8 cellular contexts compared by ENCODE assay signal in the genomic region with DNA sequence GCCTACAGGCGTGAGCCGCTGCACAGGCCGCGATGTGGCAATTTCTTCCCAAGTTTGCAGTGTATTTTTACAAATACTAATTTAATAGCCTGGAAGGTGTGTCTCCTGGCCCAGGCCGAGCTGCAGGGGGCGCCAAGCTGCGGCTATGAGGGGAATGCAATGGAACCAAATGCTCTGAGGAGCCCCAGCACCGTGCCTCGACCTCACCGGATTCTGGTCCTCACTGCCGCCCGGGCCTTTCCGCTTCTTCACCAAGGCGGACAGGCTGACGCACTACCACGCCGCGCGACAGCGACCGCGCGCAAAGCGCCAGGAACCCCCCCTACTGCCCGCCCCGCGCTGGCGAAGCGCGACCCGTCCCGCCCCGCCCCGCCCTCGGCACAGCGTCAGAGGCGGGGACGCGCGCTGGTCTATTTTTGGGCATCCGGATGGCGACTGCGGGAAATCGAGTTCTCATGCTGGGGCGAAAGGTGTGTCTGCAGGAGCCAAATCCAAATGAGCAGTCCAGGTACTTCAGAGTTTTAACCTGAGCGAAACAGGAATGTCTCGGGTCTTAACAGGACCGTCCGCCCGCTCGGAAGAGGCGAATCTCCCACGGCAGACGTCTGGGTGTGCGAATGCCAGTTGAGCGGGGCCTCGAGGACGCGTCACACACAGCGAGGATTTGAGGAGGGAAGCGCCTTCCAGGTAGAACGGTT. TPM values are rescaled to one million over a fixed set of nuclear protein-coding genes. Genes with fewer than 3 reads are reported as not detected.
DNase-seq lines count a peak whose midpoint lies in the region; ATAC-seq and TF ChIP-seq lines count a peak whose summit lies in the region.

No MANE protein-coding gene starts in this region.

- peak in 1 of 2 donors; percentile 63 for TF ChIP-seq POLR2A in thyroid gland (IDR thresholded peaks at IDR 0.05)

- WGBS in right cardiac atrium = 2% methylated on average over 62 of the region's 62 CpGs
- 6 to 15% methylated on average over 21 to 26 of the region's 62 CpGs for WGBS in thyroid gland, 2 donors

- ATAC-seq in GM19043 (IDR thresholded peaks at IDR 0.05; ENCODE audit: low read depth, unreplicated experiment) = peak; percentile 63
- peak; percentile 98 to 99 for ATAC-seq in right cardiac atrium
- ATAC-seq in HG02571 (IDR thresholded peaks at IDR 0.05; ENCODE audit: unreplicated experiment) = no peak
- ATAC-seq in HG02840 (IDR thresholded peaks at IDR 0.05; ENCODE audit: low FRiP score, unreplicated experiment) = no peak

- intact Hi-C loops in right cardiac atrium (cut with DNase I) = no loop called here
- intact Hi-C loops in posterior vena cava (cut with DNase I) = no loop called here
- intact Hi-C loops in thyroid gland (cut with DNase I) = no loop called here

- H3K36me3 ChIP-seq in thyroid gland = no peaks in the 10 kb centered on the region

- peak in 5 of 6 experiments; percentile 41 to 61 (median 58) for TF ChIP-seq CTCF in thyroid gland (IDR thresholded peaks at IDR 0.05)

- H3K4me1 ChIP-seq in right cardiac atrium (ENCODE audit: control insufficient read depth, insufficient read depth, low read length) = peaks cover 2% of the 10 kb centered on the region
- peaks cover 3 to 4% of the 10 kb centered on the region in 2 donors for H3K4me1 ChIP-seq in thyroid gland

- H3K4me3 ChIP-seq in right cardiac atrium (ENCODE audit: low read length) = peak overlapping the region; percentile 77
- peak overlapping the region in 2 of 3 donors; percentile 36 to 76 for H3K4me3 ChIP-seq in thyroid gland (replicated peaks in 1 of 3)

- H3K27me3 ChIP-seq in right cardiac atrium (ENCODE audit: control insufficient read depth, insufficient read depth) (no peaks in the 10 kb centered on the region), thyroid gland (no peaks in the 10 kb centered on the region)

- H3K9me3 ChIP-seq in right cardiac atrium (ENCODE audit: control insufficient read depth, low read length) (no peaks in the 10 kb centered on the region), thyroid gland (no peaks in the 10 kb centered on the region)

- H3K27ac ChIP-seq in right cardiac atrium (ENCODE audit: low read length) = peak overlapping the region; percentile 44
- H3K27ac ChIP-seq in thyroid gland = peak overlapping the region; percentile 74 to 90 (median 87)

- DNase-seq in T-helper 2 cell (peak; percentile 31 to 85 (median 61)), anterior cingulate cortex (lab: John Stamatoyannopoulos, UW) (peak in 57 of 58 donors; percentile 14 to 97 (median 73)), right cardiac atrium (peak; percentile 89 to 95 (median 94)), posterior vena cava (ENCODE audit: low spot score) (peak; percentile 96), thyroid gland (peak; percentile 85 to 88)

RNA-seq across cellular contexts. Expression of a gene that starts 31.7 kb away (rescaled TPM):
- total RNA-seq in right cardiac atrium (10 to 100 TPM; 12.0 to 27.3 (median 15.9) TPM), posterior vena cava (10 to 100 TPM; 25.9 to 28.9 TPM), thyroid gland (10 to 100 TPM; 16.7 to 25.6 (median 22.5) TPM)
- 10.6 TPM for polyA plus RNA-seq in right cardiac atrium

Comparison
In these comparisons a context has a peak if more than half of its experiments do, and no peak if none do; other contexts are left out.
1. ATAC-seq: peak in GM19043 (single experiment) and right cardiac atrium (2 of 2); none in HG02571 (single experiment) and HG02840 (single experiment).
2. Peak in every context shown above with its lines, with median percentiles within 50 percentile points of each other: DNase-seq.